Comparison of ENCODE assay signal across 25 cellular contexts in the genomic region with DNA sequence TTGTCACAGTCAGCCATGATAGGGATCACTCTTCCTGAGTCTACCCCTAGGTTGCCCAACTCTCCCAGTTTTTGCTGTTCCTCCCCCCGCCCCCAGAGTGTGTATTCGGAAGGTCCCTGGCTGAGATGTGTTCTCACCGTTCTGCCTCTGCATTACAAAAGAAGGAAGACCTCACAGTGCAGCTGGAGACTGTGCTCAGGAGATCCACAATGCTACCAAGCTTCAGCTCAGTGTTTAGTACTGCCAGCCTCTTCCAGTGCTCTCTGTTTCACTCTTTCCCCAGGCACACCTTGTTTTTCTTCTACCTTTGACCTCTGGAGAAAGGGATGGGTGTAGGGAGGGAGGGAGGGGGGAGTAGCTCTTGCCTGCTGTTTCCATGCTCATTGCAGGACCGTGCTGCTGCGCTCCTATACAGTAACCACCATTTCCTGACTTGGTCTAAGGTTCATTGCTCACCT. TPM values are rescaled to one million over a fixed set of nuclear protein-coding genes. Genes with fewer than 3 reads are reported as not detected.
"Had no signal": no experiment of that assay in that cellular context is flagged by ENCODE, and none has a peak within 500 bp of the region (broad histone marks: within the 10 kb centered on the region; RNA-seq: fewer than 3 reads in every experiment).

No MANE protein-coding gene starts in this region.

- H3K4me1 ChIP-seq: thyroid gland had no signal

- DNase-seq: activated CD4-positive, alpha-beta memory T cell treated with anti-CD3 and anti-CD28 coated beads, Interleukin-2, amount 10 ng/mL, durations not matched to agents 7 days and 5 days; activated CD4-positive, alpha-beta T cell treated with anti-CD3 and anti-CD28 coated beads, Interleukin-2, amount 10 ng/mL, durations not matched to agents 24 days and 14 days; activated CD8-positive, alpha-beta memory T cell treated with anti-CD3 and anti-CD28 coated beads, Interleukin-2, amount 10 ng/mL, durations not matched to agents 7 days and 5 days; activated gamma-delta T cell; activated naive CD4-positive, alpha-beta T cell treated with anti-CD3 and anti-CD28 coated beads, Interleukin-2, amount 50 U/mL, for 16 hours; activated T-cell treated with anti-CD3 and anti-CD28 coated beads for 4 hours; brain microvascular endothelial cell; caudate nucleus; effector CD8-positive, alpha-beta T cell; hypothalamus; islet precursor cell; left lung; psoas muscle; stimulated activated CD4-positive, alpha-beta T cell treated with anti-CD3 and anti-CD28 coated beads, Interleukin-12 subunit alpha, Interleukin-12 subunit beta, amount 100 ng/mL, for 4 hours; stimulated activated CD4-positive, alpha-beta T cell treated with anti-CD3 and anti-CD28 coated beads, Interleukin-4, amount 100 ng/mL, for 4 hours; stimulated activated naive CD8-positive, alpha-beta T cell treated with anti-CD3 and anti-CD28 coated beads, Interleukin-15, Interleukin-2, amounts not matched to agents 100 U/mL and 50 U/mL, for 24 hours; SW 1271; T-helper 17 cell; thyroid gland had no signal

- H3K27ac ChIP-seq: ascending aorta, brain microvascular endothelial cell, left lung, psoas muscle, right atrium auricular region, thyroid gland had no signal

- H3K4me3 Mint-ChIP-seq: activated CD4-positive, alpha-beta memory T cell treated with anti-CD3 and anti-CD28 coated beads, Interleukin-2, amount 10 ng/mL, durations not matched to agents 7 days and 5 days; activated CD4-positive, alpha-beta T cell treated with anti-CD3 and anti-CD28 coated beads, Interleukin-2, amount 10 ng/mL, durations not matched to agents 24 days and 14 days; activated CD8-positive, alpha-beta memory T cell treated with anti-CD3 and anti-CD28 coated beads, Interleukin-2, amount 10 ng/mL, durations not matched to agents 7 days and 5 days; dendritic cell treated with granulocyte-macrophage colony-stimulating factor and Interleukin-4, amounts not matched to agents 40 ng/mL and 50 ng/mL, for 4 days; natural killer cell treated with Interleukin-12 subunit alpha and Interleukin-12 subunit beta and Interleukin-15 and Interleukin-18, amount 100 ng/mL, for 72 hours; T-helper 17 cell had no signal

- H3K4me3 ChIP-seq: ascending aorta, left lung, lung, psoas muscle, right atrium auricular region, thyroid gland had no signal

- H3K9me3 Mint-ChIP-seq: activated CD4-positive, alpha-beta memory T cell treated with anti-CD3 and anti-CD28 coated beads, Interleukin-2, amount 10 ng/mL, durations not matched to agents 7 days and 5 days; activated CD4-positive, alpha-beta T cell treated with anti-CD3 and anti-CD28 coated beads, Interleukin-2, amount 10 ng/mL, durations not matched to agents 24 days and 14 days; dendritic cell treated with granulocyte-macrophage colony-stimulating factor and Interleukin-4, amounts not matched to agents 40 ng/mL and 50 ng/mL, for 4 days; natural killer cell treated with Interleukin-12 subunit alpha and Interleukin-12 subunit beta and Interleukin-15 and Interleukin-18, amount 100 ng/mL, for 72 hours had no signal

- H3K27ac Mint-ChIP-seq: activated CD4-positive, alpha-beta memory T cell treated with anti-CD3 and anti-CD28 coated beads, Interleukin-2, amount 10 ng/mL, durations not matched to agents 7 days and 5 days; activated CD4-positive, alpha-beta T cell treated with anti-CD3 and anti-CD28 coated beads, Interleukin-2, amount 10 ng/mL, durations not matched to agents 24 days and 14 days; activated CD8-positive, alpha-beta memory T cell treated with anti-CD3 and anti-CD28 coated beads, Interleukin-2, amount 10 ng/mL, durations not matched to agents 7 days and 5 days; dendritic cell treated with granulocyte-macrophage colony-stimulating factor and Interleukin-4, amounts not matched to agents 40 ng/mL and 50 ng/mL, for 4 days; natural killer cell treated with Interleukin-12 subunit alpha and Interleukin-12 subunit beta and Interleukin-15 and Interleukin-18, amount 100 ng/mL, for 72 hours; T-helper 17 cell had no signal

- H3K27me3 Mint-ChIP-seq: activated CD4-positive, alpha-beta memory T cell treated with anti-CD3 and anti-CD28 coated beads, Interleukin-2, amount 10 ng/mL, durations not matched to agents 7 days and 5 days; activated CD4-positive, alpha-beta T cell treated with anti-CD3 and anti-CD28 coated beads, Interleukin-2, amount 10 ng/mL, durations not matched to agents 24 days and 14 days; activated CD8-positive, alpha-beta memory T cell treated with anti-CD3 and anti-CD28 coated beads, Interleukin-2, amount 10 ng/mL, durations not matched to agents 7 days and 5 days; dendritic cell treated with granulocyte-macrophage colony-stimulating factor and Interleukin-4, amounts not matched to agents 40 ng/mL and 50 ng/mL, for 4 days; T-helper 17 cell had no signal

- H3K27me3 ChIP-seq: ascending aorta, brain microvascular endothelial cell, left lung, right atrium auricular region, thyroid gland had no signal

- H3K4me1 Mint-ChIP-seq: activated CD4-positive, alpha-beta memory T cell treated with anti-CD3 and anti-CD28 coated beads, Interleukin-2, amount 10 ng/mL, durations not matched to agents 7 days and 5 days; activated CD4-positive, alpha-beta T cell treated with anti-CD3 and anti-CD28 coated beads, Interleukin-2, amount 10 ng/mL, durations not matched to agents 24 days and 14 days; activated CD8-positive, alpha-beta memory T cell treated with anti-CD3 and anti-CD28 coated beads, Interleukin-2, amount 10 ng/mL, durations not matched to agents 7 days and 5 days; T-helper 17 cell had no signal

- H3K36me3 Mint-ChIP-seq: activated CD8-positive, alpha-beta memory T cell treated with anti-CD3 and anti-CD28 coated beads, Interleukin-2, amount 10 ng/mL, durations not matched to agents 7 days and 5 days; natural killer cell treated with Interleukin-12 subunit alpha and Interleukin-12 subunit beta and Interleukin-15 and Interleukin-18, amount 100 ng/mL, for 72 hours had no signal

- H3K9me3 ChIP-seq: ascending aorta, left lung, psoas muscle, right atrium auricular region, thyroid gland had no signal

- H3K36me3 ChIP-seq: ascending aorta, brain microvascular endothelial cell, left lung, right atrium auricular region, thyroid gland had no signal

- ATAC-seq: activated CD4-positive, CD25-positive, alpha-beta regulatory T cell treated with anti-CD3 and anti-CD28 coated beads, Interleukin-2, amount 50 U/mL, for 24 hours; activated CD8-positive, alpha-beta memory T cell treated with anti-CD3 and anti-CD28 coated beads, Interleukin-2, amount 10 ng/mL, durations not matched to agents 7 days and 5 days; left lung; natural killer cell treated with Interleukin-12 subunit alpha and Interleukin-12 subunit beta and Interleukin-15 and Interleukin-18, amount 100 ng/mL, for 72 hours; psoas muscle; stimulated activated naive CD8-positive, alpha-beta T cell treated with anti-CD3 and anti-CD28 coated beads, Interleukin-15, Interleukin-2, amounts not matched to agents 100 U/mL and 50 U/mL, for 24 hours; T-helper 17 cell had no signal

RNA-seq across cellular contexts. Expression of a gene that starts 13.4 kb away (rescaled TPM):
- total RNA-seq: activated CD4-positive, alpha-beta memory T cell treated with anti-CD3 and anti-CD28 coated beads, Interleukin-2, amount 10 ng/mL, durations not matched to agents 7 days and 5 days had no signal
